26 cellular contexts compared by ENCODE assay signal in the genomic region with DNA sequence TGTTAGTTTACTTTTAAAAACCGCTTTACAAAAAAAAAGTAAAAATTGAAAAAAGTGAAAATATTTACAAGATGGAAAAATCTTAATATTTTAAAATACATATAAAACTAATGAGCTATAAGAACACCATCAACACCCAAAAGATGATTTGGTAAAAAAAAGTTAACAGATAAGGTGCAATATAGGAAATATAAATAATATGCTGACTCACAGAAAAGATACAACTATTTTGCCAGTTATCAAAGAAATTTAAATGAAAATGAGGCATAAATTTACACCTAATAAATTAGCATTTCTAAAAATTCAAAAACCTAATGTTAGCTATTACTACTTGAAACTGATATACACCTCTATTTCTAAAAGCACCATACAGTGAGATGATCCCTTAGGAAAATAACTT.
"Had no signal": no experiment of that assay in that cellular context is flagged by ENCODE, and none has a peak within 500 bp of the region (broad histone marks: within the 10 kb centered on the region; RNA-seq: fewer than 3 reads in every experiment).

No MANE protein-coding gene starts in this region.

- H2AFZ ChIP-seq: neural progenitor cell had no signal

- H3K27me3 ChIP-seq: left lung, neural progenitor cell, neutrophil, right atrium auricular region, suprapubic skin, tibial artery, upper lobe of right lung had no signal

- H3K27ac ChIP-seq: left lung, lower lobe of right lung, neural progenitor cell, neutrophil, right atrium auricular region, skin epidermis, spleen, suprapubic skin, thoracic aorta, tibial artery, upper lobe of right lung had no signal

- H3K4me2 ChIP-seq: neural progenitor cell had no signal

- H3K36me3 ChIP-seq: left lung, lower lobe of right lung, neutrophil, right atrium auricular region, suprapubic skin, thoracic aorta, tibial artery, upper lobe of right lung had no signal

- FAIRE-seq: keratinocyte, urothelium cell line had no signal

- H3K4me1 ChIP-seq: left lung, lower lobe of right lung, neural progenitor cell, right atrium auricular region, spleen, suprapubic skin, upper lobe of right lung had no signal

- H3K4me3 ChIP-seq: left lung, lower lobe of right lung, neural progenitor cell, right atrium auricular region, skin epidermis, spleen, suprapubic skin, thoracic aorta, tibial artery, upper lobe of right lung had no signal

- ATAC-seq: left colon; left lung; lower lobe of right lung; natural killer cell; sciatic nerve; stimulated activated effector memory CD8-positive, alpha-beta T cell treated with anti-CD3 and anti-CD28 coated beads, Interleukin-12 subunit alpha, Interleukin-12 subunit beta, amount 100 ng/mL, for 72 hours; upper lobe of right lung had no signal

- H3K9me3 ChIP-seq: left lung, lower lobe of right lung, neutrophil, suprapubic skin, thoracic aorta, tibial artery, upper lobe of right lung had no signal

- DNase-seq: hypothalamus; left colon; left lung; lower lobe of right lung; mammary epithelial cell; mesenchymal stem cell; naive B cell; natural killer cell; nephron progenitor cell; occipital lobe; spleen; stimulated activated CD4-positive, alpha-beta T cell treated with anti-CD3 and anti-CD28 coated beads, Interleukin-4, amount 100 ng/mL, for 24 hours; stimulated activated naive CD4-positive, alpha-beta T cell; tibial artery; trophoblast cell; upper lobe of right lung had no signal

- H3K9ac ChIP-seq: neural progenitor cell had no signal
